In the genomic region with DNA sequence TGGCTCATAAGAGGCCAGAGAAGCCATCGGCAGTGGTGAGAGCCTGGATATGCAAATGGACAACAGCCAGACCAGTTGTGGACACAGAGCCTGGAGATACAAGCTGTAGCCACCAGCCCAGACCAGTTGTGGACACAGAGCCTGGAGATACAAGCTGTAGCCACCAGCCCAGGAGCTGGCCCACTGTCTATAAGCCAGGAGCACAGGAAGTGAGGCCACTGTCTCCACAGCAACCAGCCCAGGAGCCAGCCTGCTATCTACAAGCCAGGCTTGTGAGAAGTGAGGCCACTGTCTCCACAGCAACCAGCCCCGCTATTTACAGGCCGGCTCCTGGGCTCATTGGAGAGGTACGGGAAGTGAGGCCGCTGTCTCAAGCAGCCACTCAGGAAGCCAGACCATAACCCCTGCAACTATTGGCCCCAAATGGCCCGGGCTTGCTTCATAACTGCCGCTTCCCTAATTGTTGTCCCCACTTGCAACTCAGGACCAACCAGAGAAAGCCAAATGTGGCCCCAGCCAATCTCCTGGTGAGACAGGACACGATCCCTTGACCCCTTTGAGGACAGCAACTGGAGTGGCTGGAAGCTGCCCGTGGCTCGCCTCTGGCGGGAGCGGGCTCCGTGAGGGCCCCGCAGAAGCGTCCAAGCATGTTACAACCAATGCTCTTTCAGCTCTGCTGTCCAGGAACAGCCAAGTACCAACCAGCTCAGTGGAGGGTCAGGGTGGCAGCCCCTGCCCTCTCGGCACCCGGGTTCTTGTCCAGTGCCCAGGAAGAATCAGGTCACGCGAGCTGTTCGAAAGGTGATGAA, we compare ENCODE assay signal across 8 cellular contexts. TPM values are rescaled to one million over a fixed set of nuclear protein-coding genes. Genes with fewer than 3 reads are reported as not detected.
DNase-seq lines count a peak whose midpoint lies in the region; ATAC-seq and TF ChIP-seq lines count a peak whose summit lies in the region.

No MANE protein-coding gene starts in this region.

- peak; percentile 88 for DNase-seq in G401 (ENCODE audit: low spot score)
- peak; percentile 57 for DNase-seq in UCSD-AML1 (lab: John Stamatoyannopoulos, UW; ENCODE audit: unreplicated experiment)
- no peak for DNase-seq in nephron progenitor cell
- DNase-seq in Karpas-422, result no peak
- no peak for DNase-seq in NCI-H1048 (lab: John Stamatoyannopoulos, UW)

- in situ Hi-C loops in G401 (cut with HindIII; ENCODE audit: low sequenced_read_pairs), result no loop called here

- H4K20me1 ChIP-seq in Loucy (ENCODE audit: insufficient read depth, low read length, poor library complexity, severe bottlenecking) (no peaks in the 10 kb centered on the region), Karpas-422 (ENCODE audit: insufficient read depth, low read depth, low read length) (no peaks in the 10 kb centered on the region)

- H3K9me3 ChIP-seq in Loucy (ENCODE audit: insufficient read depth, low read depth, low read length) (no peaks in the 10 kb centered on the region), Karpas-422 (ENCODE audit: low read length) (no peaks in the 10 kb centered on the region)

- no peaks in the 10 kb centered on the region for H3K36me3 Mint-ChIP-seq in nephron progenitor cell (ENCODE audit: low read depth)

- no peaks in the 10 kb centered on the region for H3K9me2 ChIP-seq in Loucy (replicated peaks; ENCODE audit: low read depth, low read length)
- H3K9me2 ChIP-seq in Karpas-422 (replicated peaks; ENCODE audit: insufficient read depth, low read length), result no peaks in the 10 kb centered on the region

- TF ChIP-seq CTCF in Loucy (conservative IDR thresholded peaks at IDR 0.05; ENCODE audit: low read length), result no peak
- TF ChIP-seq CTCF in nephron progenitor cell (IDR thresholded peaks at IDR 0.05), result no peak

- H3K4me2 ChIP-seq in Loucy (ENCODE audit: low read depth, low read length, poor library complexity, severe bottlenecking) (peak overlapping the region; percentile 66), Karpas-422 (ENCODE audit: low read depth, low read length, poor library complexity, severe bottlenecking) (no peak overlapping the region)

- no peak overlapping the region for H3K4me3 Mint-ChIP-seq in nephron progenitor cell

- H3K79me2 ChIP-seq in Loucy (ENCODE audit: insufficient read depth, low read length) (no peaks in the 10 kb centered on the region), Karpas-422 (ENCODE audit: low read length) (no peaks in the 10 kb centered on the region)

- peaks cover 27% of the 10 kb centered on the region for H3K4me1 ChIP-seq in Loucy (ENCODE audit: insufficient read depth, low read length, poor library complexity, severe bottlenecking)
- H3K4me1 ChIP-seq in Karpas-422 (ENCODE audit: low read length), result no peaks in the 10 kb centered on the region

- no peaks in the 10 kb centered on the region for H3K9me3 Mint-ChIP-seq in nephron progenitor cell

- no peaks in the 10 kb centered on the region for H3K27me3 ChIP-seq in Loucy (ENCODE audit: insufficient read depth, low read length, poor library complexity, severe bottlenecking)
- H3K27me3 ChIP-seq in layer of hippocampus (ENCODE audit: control insufficient read depth, insufficient read depth, low read length), result no peaks in the 10 kb centered on the region
- H3K27me3 ChIP-seq in Karpas-422 (ENCODE audit: low read length), result no peaks in the 10 kb centered on the region

- peak overlapping the region; percentile 57; the same call in 1 of the 2 replicates for H2AFZ ChIP-seq in Loucy (ENCODE audit: low read length)
- H2AFZ ChIP-seq in Karpas-422 (ENCODE audit: low read length), result no peak overlapping the region

- no peaks in the 10 kb centered on the region for H3K36me3 ChIP-seq in Loucy (ENCODE audit: insufficient read depth, low read length)
- no peaks in the 10 kb centered on the region for H3K36me3 ChIP-seq in Karpas-422 (ENCODE audit: insufficient read depth, low read length)

- no peak for ATAC-seq in HG02870 (IDR thresholded peaks at IDR 0.05; ENCODE audit: unreplicated experiment)

- H3K4me3 ChIP-seq in Loucy (ENCODE audit: low read length, poor library complexity, severe bottlenecking) (peak overlapping the region; percentile 53), Karpas-422 (ENCODE audit: low read length) (no peak overlapping the region)

- H3K9ac ChIP-seq in Loucy (ENCODE audit: low read depth, low read length, poor library complexity, severe bottlenecking) (peak overlapping the region; percentile 54), Karpas-422 (ENCODE audit: low read length) (no peak overlapping the region)

- no peak overlapping the region for H3K27ac Mint-ChIP-seq in nephron progenitor cell

- peaks cover 23% of the 10 kb centered on the region for H3K27me3 Mint-ChIP-seq in nephron progenitor cell (ENCODE audit: low read depth, poor library complexity)

- H3K27ac ChIP-seq in layer of hippocampus (ENCODE audit: low read depth, low read length) (peak overlapping the region; percentile 18), Karpas-422 (ENCODE audit: low read length) (no peak overlapping the region)

- H3F3A ChIP-seq in Loucy (ENCODE audit: low read depth), result no peaks in the 10 kb centered on the region

- H3K4me1 Mint-ChIP-seq in nephron progenitor cell, result peaks cover 26% of the 10 kb centered on the region

RNA-seq across cellular contexts. Expression of gene CNPY1, which starts 44.1 kb away (rescaled TPM):
- total RNA-seq in G401 (2014; rRNA removed; shearing (Covaris generic)), result not detected in 2 replicates
- total RNA-seq in Karpas-422 (2014; rRNA removed; shearing (Covaris generic); ENCODE audit: low replicate concordance), result not detected in 2 replicates

RNA-seq across cellular contexts. Expression of gene RBM33, which starts 54.0 kb away (rescaled TPM):
- total RNA-seq in G401 (2014; rRNA removed; shearing (Covaris generic)), result 12.3 and 13.2 TPM in 2 replicates
- total RNA-seq in Karpas-422 (2014; rRNA removed; shearing (Covaris generic); ENCODE audit: low replicate concordance), result 33.0 and 34.4 TPM in 2 replicates

Comparison
In these comparisons a context has a peak if more than half of its experiments do, and no peak if none do; other contexts are left out.
1. DNase-seq: peak in G401 (single experiment) and UCSD-AML1 (single experiment); none in nephron progenitor cell (single experiment), Karpas-422 (single experiment) and NCI-H1048 (single experiment).